Comparison of ENCODE assay signal across 18 cellular contexts in genomic region chr6:158892266-158892665, GRCh38.
"Had no signal": no experiment of that assay in that cellular context is flagged by ENCODE, and none has a peak within 500 bp of the region (broad histone marks: within the 10 kb centered on the region; RNA-seq: fewer than 3 reads in every experiment).

No MANE protein-coding gene starts in this region.

- H3K4me3 ChIP-seq: esophagus muscularis mucosa, gastrocnemius medialis, heart right ventricle, spleen, testis, transverse colon had no signal

- H3K4me1 ChIP-seq: esophagus muscularis mucosa, gastrocnemius medialis, heart right ventricle, spleen, testis, transverse colon had no signal

- ATAC-seq: effector memory CD8-positive, alpha-beta T cell; gastrocnemius medialis; heart right ventricle; naive thymus-derived CD4-positive, alpha-beta T cell; sciatic nerve; stimulated activated naive B cell treated with anti-CD40 and anti-IgM and Interleukin-4, amounts not matched to agents 10 μg/mL and 1 μg/mL and 100 μg/mL, for 72 hours; stimulated activated naive CD8-positive, alpha-beta T cell treated with anti-CD3 and anti-CD28 coated beads, Interleukin-15, amount 100 ng/mL, for 72 hours had no signal

- H3K27me3 ChIP-seq: esophagus muscularis mucosa, gastrocnemius medialis, heart right ventricle, neutrophil, spleen, testis, transverse colon had no signal

- H3K27ac ChIP-seq: epithelial cell of prostate, esophagus muscularis mucosa, gastrocnemius medialis, heart right ventricle, neutrophil, spleen, testis, transverse colon had no signal

- H3K36me3 ChIP-seq: esophagus muscularis mucosa, gastrocnemius medialis, heart right ventricle, neutrophil, spleen, transverse colon had no signal

- H3K9me3 ChIP-seq: esophagus muscularis mucosa, gastrocnemius medialis, heart right ventricle, neutrophil, spleen, testis, transverse colon had no signal

- DNase-seq: effector memory CD8-positive, alpha-beta T cell; gastrocnemius medialis; heart right ventricle; hypothalamus; kidney glomerular epithelial cell; mesendoderm; naive thymus-derived CD4-positive, alpha-beta T cell; spleen; stimulated activated CD4-positive, alpha-beta T cell treated with anti-CD3 and anti-CD28 coated beads, Interleukin-2, amount 100 ng/mL, for 24 hours; stimulated activated CD4-positive, alpha-beta T cell treated with anti-CD3 and anti-CD28 coated beads, Interleukin-4, amount 100 ng/mL, for 4 hours; stimulated activated naive B cell treated with anti-CD40 and anti-IgM and Interleukin-4, amounts not matched to agents 10 μg/mL and 1 μg/mL and 100 μg/mL, for 72 hours; stimulated activated naive CD8-positive, alpha-beta T cell treated with anti-CD3 and anti-CD28 coated beads, Interleukin-15, amount 100 ng/mL, for 72 hours; testis; transverse colon had no signal
